ENCODE assay signal across 6 cellular contexts in the genomic region with DNA sequence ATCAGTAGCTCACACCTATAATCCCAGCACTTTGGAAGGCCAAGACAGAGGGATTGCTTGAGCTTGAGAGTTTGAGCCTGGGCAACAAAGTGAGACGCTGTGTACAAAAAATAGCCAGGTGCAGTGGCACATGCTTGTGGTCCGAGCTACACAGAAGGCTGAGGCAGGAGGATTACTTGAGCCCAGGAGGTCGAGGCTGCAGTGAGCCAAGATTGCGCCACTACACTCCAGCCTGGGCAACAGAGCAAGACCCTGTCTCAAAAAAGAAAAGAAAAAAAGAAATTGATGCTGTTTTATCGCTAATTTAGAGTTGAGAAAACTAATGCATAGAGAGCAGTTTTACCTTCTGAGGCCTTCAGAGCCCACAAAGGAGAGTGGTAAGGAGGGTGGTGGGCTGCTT. TPM values are rescaled to one million over a fixed set of nuclear protein-coding genes. Genes with fewer than 3 reads are reported as not detected.
DNase-seq lines count a peak whose midpoint lies in the region; ATAC-seq, FAIRE-seq and TF ChIP-seq lines count a peak whose summit lies in the region.
"Not testable (repeated sequence)": the region's sequence is repeated elsewhere in the genome, so short reads cannot be mapped to it uniquely, and the experiment has no call there.
"Had no signal": no experiment of that assay in that cellular context is flagged by ENCODE, and none has a peak within 500 bp of the region (broad histone marks: within the 10 kb centered on the region; RNA-seq: fewer than 3 reads in every experiment).

No MANE protein-coding gene starts in this region.

- not testable (repeated sequence) for H4K20me1 ChIP-seq in HepG2 (ENCODE audit: insufficient read depth, low read length)

- H3K4me3 Mint-ChIP-seq in activated T-cell treated with anti-CD3 and anti-CD28 coated beads, Interleukin-2, amount 50 U/mL, for 24 hours = not testable (repeated sequence)

- ATAC-seq in heart right ventricle, HepG2, upper lobe of right lung: not testable (repeated sequence)

- not testable (repeated sequence) for TF ChIP-seq RAD21 in HepG2 (CRISPR knock-in tag; IDR thresholded peaks at IDR 0.05)

- not testable (repeated sequence) for H3K27me3 Mint-ChIP-seq in activated T-cell treated with anti-CD3 and anti-CD28 coated beads, Interleukin-2, amount 50 U/mL, for 24 hours

- in situ Hi-C loops in HepG2 (cut with HindIII; ENCODE audit: extremely low pct_ligation_motif_present, low pct_unique_long_range_greater_than_20kb) = loop anchor here (5.0 kb wide), 1 partner anchor 236 kb away; no protein-coding TSS in a partner anchor

- not testable (repeated sequence) for H3K4me2 ChIP-seq in HepG2 (ENCODE audit: low read depth, low read length)

- H3K4me3 ChIP-seq in HEK293 (ENCODE audit: low read depth, low read length); heart right ventricle; HepG2 (replicated peaks in 1 of 3; ENCODE audit: insufficient read depth in 1 of 3, low read depth in 2 of 3, low read length in 3 of 3); upper lobe of right lung: not testable (repeated sequence)

- not testable (repeated sequence) for H2AFZ ChIP-seq in HepG2 (ENCODE audit: low read length)

- POLR2A ChIA-PET in HEK293 (lab: Yijun Ruan, JAX) = not testable (repeated sequence)
- POLR2A ChIA-PET in HepG2 (lab: Yijun Ruan, JAX) = interaction anchor here (1.2 to 1.6 kb wide), 2 partner anchors 12 to 42 kb away, joined by 3 to 5 read pairs; a partner anchor contains a TSS

- not testable (repeated sequence) for BruUV-seq in HepG2 (replicated peaks; lab: Mats Ljungman, UMichigan)

- not testable (repeated sequence) for TF ChIP-seq CTCF in HEK293 (tag by site-specific recombination; IDR thresholded peaks at IDR 0.05); heart right ventricle (IDR thresholded peaks at IDR 0.05); HepG2 (CRISPR knock-in tag; IDR thresholded peaks at IDR 0.05); upper lobe of right lung (IDR thresholded peaks at IDR 0.05)

- H3K4me1 Mint-ChIP-seq in activated T-cell treated with anti-CD3 and anti-CD28 coated beads, Interleukin-2, amount 50 U/mL, for 24 hours (ENCODE audit: low read depth) = peaks cover 23% of the 10 kb centered on the region

- not testable (repeated sequence) for DNase-seq in activated T-cell treated with anti-CD3 and anti-CD28 coated beads, Interleukin-2, amount 50 U/mL, for 24 hours; heart right ventricle; HepG2 (ENCODE audit: low spot score); upper lobe of right lung

- peaks cover 15% of the 10 kb centered on the region for H3K79me2 ChIP-seq in HepG2 (ENCODE audit: insufficient read depth, low read length)

- not testable (repeated sequence) for H3K27me3 ChIP-seq in heart right ventricle; HepG2 (ENCODE audit: control insufficient read depth in 1 of 2, insufficient read depth in 2 of 2, low read length in 2 of 2); upper lobe of right lung

- WGBS in heart right ventricle, 2 donors = 94 to 97% methylated on average over 5 of the region's 5 CpGs
- 93% methylated on average over 5 of the region's 5 CpGs for WGBS in HepG2 (ENCODE audit: low lambda C conversion rate)

- not testable (repeated sequence) for H3K27ac ChIP-seq in HEK293 (ENCODE audit: extremely low read depth, low read depth, low read length)
- H3K27ac ChIP-seq in heart right ventricle = peak overlapping the region in 6 of 10 donors; percentile 48 to 80 (median 64)
- H3K27ac ChIP-seq in HepG2 (ENCODE audit: extremely low read length, insufficient read depth, low read length) = peak overlapping the region; percentile 60
- peak overlapping the region; percentile 37 for H3K27ac ChIP-seq in upper lobe of right lung

- not testable (repeated sequence) for H3K9me3 Mint-ChIP-seq in activated T-cell treated with anti-CD3 and anti-CD28 coated beads, Interleukin-2, amount 50 U/mL, for 24 hours

- intact Hi-C loops in heart right ventricle (cut with DNase I) = loop anchor here in 4 of 10 donors (5.0 to 10.0 kb wide), 4 partner anchors 41 to 133 kb away; a partner anchor contains a TSS
- intact Hi-C loops in HepG2 (cut with micrococcal nuclease; ENCODE audit: unreplicated experiment) = loop anchor here (5.0 to 10.0 kb wide), 2 partner anchors 63 to 131 kb away; a partner anchor contains a TSS
- intact Hi-C loops in upper lobe of right lung (cut with DNase I) = not testable (repeated sequence)

- not testable (repeated sequence) for TF ChIP-seq EP300 in HepG2 (IDR thresholded peaks at IDR 0.05; ENCODE audit: low read depth in 2 of 2, low read length in 2 of 2); HepG2 (CRISPR knock-in tag; IDR thresholded peaks at IDR 0.05; ENCODE audit: borderline replicate concordance)

- not testable (repeated sequence) for TF ChIP-seq POLR2A in HepG2 (IDR thresholded peaks at IDR 0.05; ENCODE audit: insufficient read depth in 1 of 2, low read depth in 2 of 2, low read length in 2 of 2)

- peak overlapping the region; percentile 22 for H3K27ac Mint-ChIP-seq in activated T-cell treated with anti-CD3 and anti-CD28 coated beads, Interleukin-2, amount 50 U/mL, for 24 hours

- not testable (repeated sequence) for FAIRE-seq in HepG2 (lab: Jason Lieb, UNC)

- not testable (repeated sequence) for H3K4me1 ChIP-seq in HEK293 (ENCODE audit: control insufficient read depth, insufficient read depth, low read length); upper lobe of right lung
- peaks cover 10 to 86% (median 47%) of the 10 kb centered on the region in 9 donors for H3K4me1 ChIP-seq in heart right ventricle
- peaks cover 22% of the 10 kb centered on the region for H3K4me1 ChIP-seq in HepG2 (ENCODE audit: insufficient read depth, low read length)

- peaks cover 9 to 75% of the 10 kb centered on the region in 2 experiments; a peak in 2 of 3 replicates for H3K36me3 ChIP-seq in HEK293 (ENCODE audit: control insufficient read depth in 2 of 2, insufficient read depth in 1 of 2, low read length in 2 of 2)
- peaks cover 0 to 55% (median 28%) of the 10 kb centered on the region in 9 donors for H3K36me3 ChIP-seq in heart right ventricle
- H3K36me3 ChIP-seq in HepG2 (replicated peaks in 1 of 2; ENCODE audit: control insufficient read depth in 1 of 2, insufficient read depth in 2 of 2, low read length in 2 of 2) = peaks cover 39 to 55% of the 10 kb centered on the region in 2 experiments
- peaks cover 52% of the 10 kb centered on the region for H3K36me3 ChIP-seq in upper lobe of right lung

- H3K36me3 Mint-ChIP-seq in activated T-cell treated with anti-CD3 and anti-CD28 coated beads, Interleukin-2, amount 50 U/mL, for 24 hours (ENCODE audit: low read depth) = peaks cover 72% of the 10 kb centered on the region

- CTCF ChIA-PET in HEK293 (lab: Yijun Ruan, JAX) = interaction anchor here (0.6 to 11.2 kb wide), 7 partner anchors 10 to 759 kb away, joined by 3 to 142 read pairs (median 6); a partner anchor contains a TSS
- CTCF ChIA-PET in HepG2 (lab: Yijun Ruan, JAX; ENCODE audit: low intra/inter-chr PET ratio, low total read pairs) = not testable (repeated sequence)

- not testable (repeated sequence) for H3K9me3 ChIP-seq in HEK293 (ENCODE audit: control insufficient read depth, insufficient read depth, low read depth, low read length); heart right ventricle; HepG2 (ENCODE audit: low read length); upper lobe of right lung

- not testable (repeated sequence) for H3K9ac ChIP-seq in HepG2 (ENCODE audit: insufficient read depth, low read depth, low read length)

RNA-seq across cellular contexts. Expression of a gene that starts 11.9 kb away (rescaled TPM):
- total RNA-seq in heart right ventricle (1 to 10 TPM in 8 of 10 donors, under 1 TPM in 2; 0.53 to 3.8 (median 2.1) TPM), HepG2 (2016; rRNA removed; fragmentation: Illumina TruSeq; extraction: Trizol) (0.11 and 0.17 TPM in 2 replicates), upper lobe of right lung (0.55 TPM)
- polyA plus RNA-seq in heart right ventricle (1 to 10 TPM in 1 of 2 donors, under 1 TPM in 1; 0.44 to 1.9 TPM), HepG2 (2011; rRNA removed) (0.08 and 0.12 TPM in 2 replicates)
- total RNA-seq in HepG2 (2016; cell fraction: cytosol; rRNA removed; fragmentation: Illumina TruSeq; extraction: Trizol; ENCODE audit: low read depth) = 0.20 TPM in 1 of 2 replicates, not detected in the other
- total RNA-seq in HepG2 (2016; cell fraction: insoluble cytoplasmic fraction; rRNA removed; fragmentation: Illumina TruSeq; extraction: Trizol) = 0.16 and 0.22 TPM in 2 replicates
- total RNA-seq in HepG2 (2016; cell fraction: membrane; rRNA removed; fragmentation: Illumina TruSeq; extraction: Trizol) = 0.25 and 0.45 TPM in 2 replicates
- total RNA-seq in HepG2 (2016; cell fraction: nucleus; rRNA removed; fragmentation: Illumina TruSeq; extraction: Trizol) = 0.28 TPM in 1 of 2 replicates, not detected in the other
- 0.05 and 0.11 TPM in 2 replicates for polyA plus RNA-seq in HepG2 (2011; cell fraction: cytosol; rRNA removed)
- polyA plus RNA-seq in HepG2 (2011; cell fraction: nucleus; rRNA removed) = 0.28 and 0.39 TPM in 2 replicates
- 0.12 and 0.17 TPM in 2 replicates for polyA plus RNA-seq in HepG2 (2012)
- polyA plus RNA-seq in HepG2 (2016; cell fraction: cytosol; fragmentation: Illumina TruSeq; extraction: Trizol; ENCODE audit: low read depth) = 0.10 and 0.14 TPM in 2 replicates
- polyA plus RNA-seq in HepG2 (2016; cell fraction: insoluble cytoplasmic fraction; fragmentation: Illumina TruSeq; extraction: Trizol; ENCODE audit: low read depth) = 0.19 and 0.41 TPM in 2 replicates
- polyA plus RNA-seq in HepG2 (2016; cell fraction: membrane; fragmentation: Illumina TruSeq; extraction: Trizol; ENCODE audit: low read depth) = 0.17 and 0.19 TPM in 2 replicates
- not detected in 2 replicates for polyA plus RNA-seq in HepG2 (2016; cell fraction: nucleus; fragmentation: Illumina TruSeq; extraction: Trizol; ENCODE audit: insufficient read depth, low read depth)
- 0.06 and 0.09 TPM in 2 replicates for polyA minus RNA-seq in HepG2 (2011; rRNA and poly(A)+ RNA removed; ENCODE audit: low replicate concordance)
- not detected in 2 replicates for polyA minus RNA-seq in HepG2 (2011; cell fraction: cytosol; rRNA and poly(A)+ RNA removed)
- polyA minus RNA-seq in HepG2 (2011; cell fraction: nucleus; rRNA and poly(A)+ RNA removed) = 0.50 and 0.77 TPM in 2 replicates

RNA-seq across cellular contexts. Expression of a gene that starts 18.4 kb away (rescaled TPM):
- total RNA-seq in heart right ventricle (10 to 100 TPM; 52.6 to 86.3 (median 69.0) TPM), HepG2 (2016; rRNA removed; fragmentation: Illumina TruSeq; extraction: Trizol) (51.2 and 107 TPM in 2 replicates), upper lobe of right lung (100 TPM)
- polyA plus RNA-seq in heart right ventricle (100 to 1,000 TPM in 1 of 2 donors, 10 to 100 TPM in 1; 50.3 to 115 TPM), HepG2 (2011; rRNA removed) (206 and 248 TPM in 2 replicates)
- 19.3 and 20.8 TPM in 2 replicates for total RNA-seq in HepG2 (2016; cell fraction: cytosol; rRNA removed; fragmentation: Illumina TruSeq; extraction: Trizol; ENCODE audit: low read depth)
- total RNA-seq in HepG2 (2016; cell fraction: insoluble cytoplasmic fraction; rRNA removed; fragmentation: Illumina TruSeq; extraction: Trizol) = 52.6 and 108 TPM in 2 replicates
- total RNA-seq in HepG2 (2016; cell fraction: membrane; rRNA removed; fragmentation: Illumina TruSeq; extraction: Trizol) = 31.6 and 33.9 TPM in 2 replicates
- total RNA-seq in HepG2 (2016; cell fraction: nucleus; rRNA removed; fragmentation: Illumina TruSeq; extraction: Trizol) = 73.3 and 83.7 TPM in 2 replicates
- polyA plus RNA-seq in HepG2 (2011; cell fraction: cytosol; rRNA removed) = 157 and 165 TPM in 2 replicates
- 258 and 264 TPM in 2 replicates for polyA plus RNA-seq in HepG2 (2011; cell fraction: nucleus; rRNA removed)
- 74.4 and 84.6 TPM in 2 replicates for polyA plus RNA-seq in HepG2 (2012)
- polyA plus RNA-seq in HepG2 (2016; cell fraction: cytosol; fragmentation: Illumina TruSeq; extraction: Trizol; ENCODE audit: low read depth) = 20.5 and 25.2 TPM in 2 replicates
- 66.6 and 70.3 TPM in 2 replicates for polyA plus RNA-seq in HepG2 (2016; cell fraction: insoluble cytoplasmic fraction; fragmentation: Illumina TruSeq; extraction: Trizol; ENCODE audit: low read depth)
- 36.5 and 37.7 TPM in 2 replicates for polyA plus RNA-seq in HepG2 (2016; cell fraction: membrane; fragmentation: Illumina TruSeq; extraction: Trizol; ENCODE audit: low read depth)
- 171 and 181 TPM in 2 replicates for polyA plus RNA-seq in HepG2 (2016; cell fraction: nucleus; fragmentation: Illumina TruSeq; extraction: Trizol; ENCODE audit: insufficient read depth, low read depth)
- polyA minus RNA-seq in HepG2 (2011; rRNA and poly(A)+ RNA removed; ENCODE audit: low replicate concordance) = 223 and 558 TPM in 2 replicates
- polyA minus RNA-seq in HepG2 (2011; cell fraction: cytosol; rRNA and poly(A)+ RNA removed) = 65.6 and 67.3 TPM in 2 replicates
- polyA minus RNA-seq in HepG2 (2011; cell fraction: nucleus; rRNA and poly(A)+ RNA removed) = 65.1 and 74.2 TPM in 2 replicates

RNA-seq across cellular contexts. Expression of a gene that starts 18.6 kb away (rescaled TPM):
- total RNA-seq in heart right ventricle (10 to 100 TPM; 10.3 to 21.9 (median 15.3) TPM), HepG2 (2016; rRNA removed; fragmentation: Illumina TruSeq; extraction: Trizol) (72.2 and 75.6 TPM in 2 replicates), upper lobe of right lung (28.5 TPM)
- polyA plus RNA-seq in heart right ventricle (10 to 100 TPM; 13.9 to 35.5 TPM), HepG2 (2011; rRNA removed) (55.2 and 62.6 TPM in 2 replicates)
- 19.4 and 24.1 TPM in 2 replicates for total RNA-seq in HepG2 (2016; cell fraction: cytosol; rRNA removed; fragmentation: Illumina TruSeq; extraction: Trizol; ENCODE audit: low read depth)
- total RNA-seq in HepG2 (2016; cell fraction: insoluble cytoplasmic fraction; rRNA removed; fragmentation: Illumina TruSeq; extraction: Trizol) = 70.2 and 74.8 TPM in 2 replicates
- 23.7 and 25.3 TPM in 2 replicates for total RNA-seq in HepG2 (2016; cell fraction: membrane; rRNA removed; fragmentation: Illumina TruSeq; extraction: Trizol)
- total RNA-seq in HepG2 (2016; cell fraction: nucleus; rRNA removed; fragmentation: Illumina TruSeq; extraction: Trizol) = 59.4 and 67.1 TPM in 2 replicates
- 38.9 and 45.7 TPM in 2 replicates for polyA plus RNA-seq in HepG2 (2011; cell fraction: cytosol; rRNA removed)
- polyA plus RNA-seq in HepG2 (2011; cell fraction: nucleus; rRNA removed) = 96.3 and 102 TPM in 2 replicates
- polyA plus RNA-seq in HepG2 (2012) = 50.7 and 62.3 TPM in 2 replicates
- 7.2 and 7.7 TPM in 2 replicates for polyA plus RNA-seq in HepG2 (2016; cell fraction: cytosol; fragmentation: Illumina TruSeq; extraction: Trizol; ENCODE audit: low read depth)
- 58.7 and 61.6 TPM in 2 replicates for polyA plus RNA-seq in HepG2 (2016; cell fraction: insoluble cytoplasmic fraction; fragmentation: Illumina TruSeq; extraction: Trizol; ENCODE audit: low read depth)
- polyA plus RNA-seq in HepG2 (2016; cell fraction: membrane; fragmentation: Illumina TruSeq; extraction: Trizol; ENCODE audit: low read depth) = 9.7 and 11.7 TPM in 2 replicates
- polyA plus RNA-seq in HepG2 (2016; cell fraction: nucleus; fragmentation: Illumina TruSeq; extraction: Trizol; ENCODE audit: insufficient read depth, low read depth) = 97.9 and 104 TPM in 2 replicates
- 40.9 and 99.4 TPM in 2 replicates for polyA minus RNA-seq in HepG2 (2011; rRNA and poly(A)+ RNA removed; ENCODE audit: low replicate concordance)
- polyA minus RNA-seq in HepG2 (2011; cell fraction: cytosol; rRNA and poly(A)+ RNA removed) = 17.0 and 20.2 TPM in 2 replicates
- 41.5 and 42.6 TPM in 2 replicates for polyA minus RNA-seq in HepG2 (2011; cell fraction: nucleus; rRNA and poly(A)+ RNA removed)

RNA-seq across cellular contexts. Expression of a gene that starts 20.9 kb away (rescaled TPM):
- total RNA-seq in heart right ventricle (10 to 100 TPM; 14.7 to 29.3 (median 19.6) TPM), HepG2 (2016; rRNA removed; fragmentation: Illumina TruSeq; extraction: Trizol) (10.2 and 15.7 TPM in 2 replicates), upper lobe of right lung (31.2 TPM)
- polyA plus RNA-seq in heart right ventricle (10 to 100 TPM; 13.0 to 29.7 TPM), HepG2 (2011; rRNA removed) (41.6 and 48.3 TPM in 2 replicates)
- 6.4 and 7.2 TPM in 2 replicates for total RNA-seq in HepG2 (2016; cell fraction: cytosol; rRNA removed; fragmentation: Illumina TruSeq; extraction: Trizol; ENCODE audit: low read depth)
- 12.5 and 16.8 TPM in 2 replicates for total RNA-seq in HepG2 (2016; cell fraction: insoluble cytoplasmic fraction; rRNA removed; fragmentation: Illumina TruSeq; extraction: Trizol)
- total RNA-seq in HepG2 (2016; cell fraction: membrane; rRNA removed; fragmentation: Illumina TruSeq; extraction: Trizol) = 7.9 and 8.5 TPM in 2 replicates
- 22.6 and 23.5 TPM in 2 replicates for total RNA-seq in HepG2 (2016; cell fraction: nucleus; rRNA removed; fragmentation: Illumina TruSeq; extraction: Trizol)
- 19.2 and 22.0 TPM in 2 replicates for polyA plus RNA-seq in HepG2 (2011; cell fraction: cytosol; rRNA removed)
- 220 TPM in 2 replicates for polyA plus RNA-seq in HepG2 (2011; cell fraction: nucleus; rRNA removed)
- 27.3 and 28.6 TPM in 2 replicates for polyA plus RNA-seq in HepG2 (2012)
- polyA plus RNA-seq in HepG2 (2016; cell fraction: cytosol; fragmentation: Illumina TruSeq; extraction: Trizol; ENCODE audit: low read depth) = 2.1 and 2.3 TPM in 2 replicates
- 13.6 and 18.5 TPM in 2 replicates for polyA plus RNA-seq in HepG2 (2016; cell fraction: insoluble cytoplasmic fraction; fragmentation: Illumina TruSeq; extraction: Trizol; ENCODE audit: low read depth)
- 6.4 and 6.8 TPM in 2 replicates for polyA plus RNA-seq in HepG2 (2016; cell fraction: membrane; fragmentation: Illumina TruSeq; extraction: Trizol; ENCODE audit: low read depth)
- 89.6 and 90.5 TPM in 2 replicates for polyA plus RNA-seq in HepG2 (2016; cell fraction: nucleus; fragmentation: Illumina TruSeq; extraction: Trizol; ENCODE audit: insufficient read depth, low read depth)
- 17.3 and 27.1 TPM in 2 replicates for polyA minus RNA-seq in HepG2 (2011; rRNA and poly(A)+ RNA removed; ENCODE audit: low replicate concordance)
- polyA minus RNA-seq in HepG2 (2011; cell fraction: cytosol; rRNA and poly(A)+ RNA removed) = 9.3 and 9.7 TPM in 2 replicates
- 38.8 and 46.0 TPM in 2 replicates for polyA minus RNA-seq in HepG2 (2011; cell fraction: nucleus; rRNA and poly(A)+ RNA removed)

RNA-seq across cellular contexts. Expression of a gene that starts 42.9 kb away (rescaled TPM):
- total RNA-seq in heart right ventricle (1 to 10 TPM in 6 of 10 donors, under 1 TPM in 3, not detected in 1; 0.28 to 5.1 (median 1.2) TPM), HepG2 (2016; rRNA removed; fragmentation: Illumina TruSeq; extraction: Trizol) (0.74 and 1.2 TPM in 2 replicates), upper lobe of right lung (0.23 TPM)
- polyA plus RNA-seq in heart right ventricle (1 to 10 TPM; 1.8 to 4.5 TPM), HepG2 (2011; rRNA removed) (3.8 and 5.9 TPM in 2 replicates)
- total RNA-seq in HepG2 (2016; cell fraction: cytosol; rRNA removed; fragmentation: Illumina TruSeq; extraction: Trizol; ENCODE audit: low read depth) = 0.62 and 0.81 TPM in 2 replicates
- total RNA-seq in HepG2 (2016; cell fraction: insoluble cytoplasmic fraction; rRNA removed; fragmentation: Illumina TruSeq; extraction: Trizol) = 1.1 and 1.4 TPM in 2 replicates
- total RNA-seq in HepG2 (2016; cell fraction: membrane; rRNA removed; fragmentation: Illumina TruSeq; extraction: Trizol) = 0.71 and 1.7 TPM in 2 replicates
- 0.81 TPM in 2 replicates for total RNA-seq in HepG2 (2016; cell fraction: nucleus; rRNA removed; fragmentation: Illumina TruSeq; extraction: Trizol)
- 5.4 and 6.3 TPM in 2 replicates for polyA plus RNA-seq in HepG2 (2011; cell fraction: cytosol; rRNA removed)
- polyA plus RNA-seq in HepG2 (2011; cell fraction: nucleus; rRNA removed) = 5.7 and 8.0 TPM in 2 replicates
- 3.9 and 4.0 TPM in 2 replicates for polyA plus RNA-seq in HepG2 (2012)
- 1.2 TPM in 2 replicates for polyA plus RNA-seq in HepG2 (2016; cell fraction: cytosol; fragmentation: Illumina TruSeq; extraction: Trizol; ENCODE audit: low read depth)
- polyA plus RNA-seq in HepG2 (2016; cell fraction: insoluble cytoplasmic fraction; fragmentation: Illumina TruSeq; extraction: Trizol; ENCODE audit: low read depth) = 0.61 and 0.65 TPM in 2 replicates
- 1.1 and 2.0 TPM in 2 replicates for polyA plus RNA-seq in HepG2 (2016; cell fraction: membrane; fragmentation: Illumina TruSeq; extraction: Trizol; ENCODE audit: low read depth)
- 1.5 and 2.0 TPM in 2 replicates for polyA plus RNA-seq in HepG2 (2016; cell fraction: nucleus; fragmentation: Illumina TruSeq; extraction: Trizol; ENCODE audit: insufficient read depth, low read depth)
- 2.9 and 10.0 TPM in 2 replicates for polyA minus RNA-seq in HepG2 (2011; rRNA and poly(A)+ RNA removed; ENCODE audit: low replicate concordance)
- 2.9 and 3.3 TPM in 2 replicates for polyA minus RNA-seq in HepG2 (2011; cell fraction: cytosol; rRNA and poly(A)+ RNA removed)
- 1.7 TPM in 2 replicates for polyA minus RNA-seq in HepG2 (2011; cell fraction: nucleus; rRNA and poly(A)+ RNA removed)
- total RNA-seq: B cell had no signal
